In genomic region chr10:43808136-43808535, GRCh38 we compare ENCODE assay signal across 12 cellular contexts.
DNase-seq lines count a peak whose midpoint lies in the region; ATAC-seq lines count a peak whose summit lies in the region.
"Had no signal": no experiment of that assay in that cellular context is flagged by ENCODE, and none has a peak within 500 bp of the region (broad histone marks: within the 10 kb centered on the region; RNA-seq: fewer than 3 reads in every experiment).

No MANE protein-coding gene starts in this region.

- H3K36me3 Mint-ChIP-seq in activated CD4-positive, alpha-beta T cell treated with anti-CD3 and anti-CD28 coated beads, Interleukin-2, amount 10 ng/mL, durations not matched to agents 24 days and 14 days (ENCODE audit: low read depth) = no peaks in the 10 kb centered on the region

- peak; percentile 66 for ATAC-seq in HG02870 (IDR thresholded peaks at IDR 0.05; ENCODE audit: unreplicated experiment)
- ATAC-seq in stimulated activated naive CD8-positive, alpha-beta T cell treated with anti-CD3 and anti-CD28 coated beads, Interleukin-15, Interleukin-2, amounts not matched to agents 100 U/mL and 50 U/mL, for 24 hours = peak; percentile 67
- ATAC-seq: SK-N-SH treated with all-trans-retinoic acid at 6 μM for 48 hours had no signal

- H3K4me1 Mint-ChIP-seq in activated CD4-positive, alpha-beta T cell treated with anti-CD3 and anti-CD28 coated beads, Interleukin-2, amount 10 ng/mL, durations not matched to agents 24 days and 14 days = peaks cover 47% of the 10 kb centered on the region

- no peaks in the 10 kb centered on the region for H3K9me3 Mint-ChIP-seq in activated CD4-positive, alpha-beta T cell treated with anti-CD3 and anti-CD28 coated beads, Interleukin-2, amount 10 ng/mL, durations not matched to agents 24 days and 14 days
- H3K9me3 Mint-ChIP-seq: activated T-cell treated with anti-CD3 and anti-CD28 coated beads, Interleukin-2, amount 50 U/mL, for 4 hours had no signal

- peaks cover 13% of the 10 kb centered on the region for H3K27me3 Mint-ChIP-seq in activated CD4-positive, alpha-beta T cell treated with anti-CD3 and anti-CD28 coated beads, Interleukin-2, amount 10 ng/mL, durations not matched to agents 24 days and 14 days

- intact Hi-C loops in activated CD4-positive, alpha-beta T cell treated with anti-CD3 and anti-CD28 coated beads, Interleukin-2, amount 10 ng/mL, durations not matched to agents 24 days and 14 days (cut with micrococcal nuclease) = loop anchor here (1.0 kb wide), 1 partner anchor 8 kb away; no protein-coding TSS in a partner anchor

- peak; percentile 72 for DNase-seq in activated CD4-positive, alpha-beta T cell treated with anti-CD3 and anti-CD28 coated beads, Interleukin-2, amount 10 ng/mL, durations not matched to agents 24 days and 14 days
- no peak for DNase-seq in activated CD4-positive, alpha-beta T cell treated with anti-CD3 and anti-CD28 coated beads, Interleukin-2, amount 50 U/mL, for 4 hours
- peak; percentile 72 for DNase-seq in RPMI7951 (ENCODE audit: low read depth)
- no peak for DNase-seq in stimulated activated naive CD8-positive, alpha-beta T cell treated with anti-CD3 and anti-CD28 coated beads, Interleukin-15, Interleukin-2, amounts not matched to agents 100 U/mL and 50 U/mL, for 24 hours
- no peak for DNase-seq in GDM1 (lab: John Stamatoyannopoulos, UW)
- DNase-seq in NCI-H82 (lab: John Stamatoyannopoulos, UW) = no peak
- no peak for DNase-seq in DMS 273 treated with DMSO at 0.1 percent for 48 hours (lab: John Stamatoyannopoulos, UW)
- DNase-seq: 8988T; activated T-cell treated with anti-CD3 and anti-CD28 coated beads, Interleukin-2, amount 50 U/mL, for 4 hours; effector memory CD4-positive, alpha-beta T cell had no signal

- peak overlapping the region; percentile 46 for H3K27ac Mint-ChIP-seq in activated CD4-positive, alpha-beta T cell treated with anti-CD3 and anti-CD28 coated beads, Interleukin-2, amount 10 ng/mL, durations not matched to agents 24 days and 14 days

- peak overlapping the region; percentile 48 for H3K4me3 Mint-ChIP-seq in activated CD4-positive, alpha-beta T cell treated with anti-CD3 and anti-CD28 coated beads, Interleukin-2, amount 10 ng/mL, durations not matched to agents 24 days and 14 days
- H3K4me3 Mint-ChIP-seq: activated T-cell treated with anti-CD3 and anti-CD28 coated beads, Interleukin-2, amount 50 U/mL, for 4 hours had no signal

Comparison
In these comparisons a context has a peak if more than half of its experiments do, and no peak if none do; other contexts are left out.
1. DNase-seq: peak in activated CD4-positive, alpha-beta T cell treated with anti-CD3 and anti-CD28 coated beads, Interleukin-2, amount 10 ng/mL, durations not matched to agents 24 days and 14 days (single experiment) and RPMI7951 (single experiment); none in activated CD4-positive, alpha-beta T cell treated with anti-CD3 and anti-CD28 coated beads, Interleukin-2, amount 50 U/mL, for 4 hours (0 of 2), stimulated activated naive CD8-positive, alpha-beta T cell treated with anti-CD3 and anti-CD28 coated beads, Interleukin-15, Interleukin-2, amounts not matched to agents 100 U/mL and 50 U/mL, for 24 hours (single experiment), GDM1 (single experiment), NCI-H82 (single experiment) and DMS 273 treated with DMSO at 0.1 percent for 48 hours (single experiment).